Comparison of ENCODE assay signal across 21 cellular contexts in the genomic region with DNA sequence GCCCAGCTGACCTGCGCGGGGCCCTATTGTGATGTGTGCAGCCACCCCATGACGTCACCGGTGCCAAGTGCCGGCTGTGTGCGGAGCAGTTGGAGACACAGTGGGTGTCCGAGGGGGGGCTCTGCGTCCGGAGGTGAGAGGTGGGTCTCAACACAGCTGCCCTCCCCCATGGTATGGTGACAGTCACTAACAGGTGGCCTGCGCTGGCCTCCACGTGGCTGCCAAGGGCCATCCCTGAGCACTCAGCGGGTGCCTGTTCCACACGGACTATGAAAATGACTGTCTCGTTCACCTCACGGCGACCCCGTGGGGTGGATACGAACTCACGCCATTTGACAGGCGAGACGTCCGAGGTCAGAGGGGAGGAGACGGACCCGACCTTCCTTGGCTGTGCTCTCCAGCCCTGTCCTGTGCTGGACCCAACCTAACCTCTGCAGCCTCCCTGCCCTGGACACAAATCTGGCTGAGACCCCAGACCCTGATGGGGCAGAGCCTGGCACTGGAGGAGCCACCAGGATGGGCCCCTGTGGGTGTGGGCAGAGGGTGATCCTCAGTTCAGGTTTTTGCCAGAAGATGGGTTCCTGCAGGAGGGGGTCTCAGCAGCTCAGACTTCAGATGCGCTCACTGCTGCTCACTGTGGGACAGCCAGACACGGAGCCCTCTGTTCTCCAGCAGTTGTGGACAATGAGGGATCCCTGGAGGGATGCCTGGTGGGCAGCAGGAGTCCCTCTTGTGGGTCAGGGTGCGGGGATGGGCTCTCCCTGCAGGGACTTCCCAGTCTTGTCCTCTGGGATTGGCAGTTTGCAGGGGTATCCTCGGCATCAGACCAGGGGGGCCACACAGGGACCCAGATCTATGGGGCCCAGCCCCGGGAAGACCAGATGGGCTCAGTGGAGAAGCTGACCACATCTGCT. TPM values are rescaled to one million over a fixed set of nuclear protein-coding genes. Genes with fewer than 3 reads are reported as not detected.
DNase-seq lines count a peak whose midpoint lies in the region; ATAC-seq and TF ChIP-seq lines count a peak whose summit lies in the region.
"Had no signal": no experiment of that assay in that cellular context is flagged by ENCODE, and none has a peak within 500 bp of the region (broad histone marks: within the 10 kb centered on the region; RNA-seq: fewer than 3 reads in every experiment).

No MANE protein-coding gene starts in this region.

- no peak for DNase-seq in activated CD4-positive, alpha-beta T cell treated with anti-CD3 and anti-CD28 coated beads for 36 hours
- no peak for DNase-seq in activated CD4-positive, alpha-beta T cell treated with anti-CD3 and anti-CD28 coated beads for 1 hour
- DNase-seq in NCI-H345 treated with DMSO at 0.1 percent for 48 hours (lab: John Stamatoyannopoulos, UW; ENCODE audit: unreplicated experiment), result peak; percentile 6
- DNase-seq in gastrocnemius medialis, result peak in 1 of 2 donors; percentile 44
- no peak for DNase-seq in T-helper 9 cell
- DNase-seq in immature natural killer cell, result no peak
- DNase-seq: activated naive CD4-positive, alpha-beta T cell treated with anti-CD3 and anti-CD28 coated beads, Interleukin-2, amount 10 ng/mL, durations not matched to agents 7 days and 5 days; brain microvascular endothelial cell; CD4-positive, CD25-positive, alpha-beta regulatory T cell; kidney glomerular epithelial cell; mammary epithelial cell; NCI-H1930; NCI-H526 treated with DMSO at 0.1 percent for 48 hours had no signal

- peaks cover 0 to 21% of the 10 kb centered on the region in 2 donors for H3K36me3 ChIP-seq in gastrocnemius medialis

- no peak for TF ChIP-seq POLR2A in gastrocnemius medialis (IDR thresholded peaks at IDR 0.05)

- intact Hi-C loops in activated CD4-positive, alpha-beta T cell treated with anti-CD3 and anti-CD28 coated beads for 36 hours (cut with DNase I, micrococcal nuclease), result no loop called here
- intact Hi-C loops in gastrocnemius medialis (cut with DNase I; ENCODE audit: low total_unique reads), result no loop called here

- no peak overlapping the region for H3K27ac ChIP-seq in gastrocnemius medialis
- H3K27ac ChIP-seq: brain microvascular endothelial cell, thoracic aorta had no signal

- no peaks in the 10 kb centered on the region for H3K9me3 ChIP-seq in gastrocnemius medialis
- H3K9me3 ChIP-seq: thoracic aorta had no signal

- POLR2A ChIA-PET in activated CD4-positive, alpha-beta T cell treated with anti-CD3 and anti-CD28 coated beads for 36 hours (lab: Charles Lee), result no interaction called here

- H3K27me3 ChIP-seq in gastrocnemius medialis, result no peaks in the 10 kb centered on the region
- H3K27me3 ChIP-seq: brain microvascular endothelial cell had no signal

- no peaks in the 10 kb centered on the region for H3K27me3 Mint-ChIP-seq in activated CD4-positive, alpha-beta T cell treated with anti-CD3 and anti-CD28 coated beads for 36 hours
- peaks cover 0 to under 1% (median 0%) of the 10 kb centered on the region in 3 donors for H3K27me3 Mint-ChIP-seq in immature natural killer cell (ENCODE audit: low read depth in 3 of 3)
- H3K27me3 Mint-ChIP-seq: activated naive CD4-positive, alpha-beta T cell treated with anti-CD3 and anti-CD28 coated beads, Interleukin-2, amount 10 ng/mL, durations not matched to agents 7 days and 5 days; CD4-positive, CD25-positive, alpha-beta regulatory T cell; stimulated activated naive CD8-positive, alpha-beta T cell treated with anti-CD3 and anti-CD28 coated beads, Interleukin-15, Interleukin-2, amounts not matched to agents 100 ng/mL and 50 ng/mL, for 24 hours had no signal

- peak; percentile 12 for ATAC-seq in activated CD4-positive, alpha-beta T cell treated with anti-CD3 and anti-CD28 coated beads for 36 hours
- peak; percentile 6 for ATAC-seq in esophagus mucosa
- ATAC-seq in gastrocnemius medialis, result peak; percentile 35 to 69
- ATAC-seq in GM19463 (IDR thresholded peaks at IDR 0.05; ENCODE audit: unreplicated experiment), result no peak
- ATAC-seq: GM12878, WTC11 had no signal

- H3K36me3 Mint-ChIP-seq in activated CD4-positive, alpha-beta T cell treated with anti-CD3 and anti-CD28 coated beads for 36 hours (ENCODE audit: low read depth), result peaks cover 1% of the 10 kb centered on the region
- H3K36me3 Mint-ChIP-seq in immature natural killer cell, result no peaks in the 10 kb centered on the region

- no peak for TF ChIP-seq CTCF in gastrocnemius medialis (IDR thresholded peaks at IDR 0.05 in 4 of 5, conservative IDR thresholded peaks at IDR 0.05 in 1 of 5)

- no peak overlapping the region for H3K4me3 ChIP-seq in gastrocnemius medialis
- H3K4me3 ChIP-seq: GM12878, thoracic aorta had no signal

- in situ Hi-C loops in gastrocnemius medialis (cut with MboI; ENCODE audit: low sequenced_read_pairs in 4 of 4), result no loop called here

- no peaks in the 10 kb centered on the region for H3K9me3 Mint-ChIP-seq in activated CD4-positive, alpha-beta T cell treated with anti-CD3 and anti-CD28 coated beads for 36 hours (ENCODE audit: low read depth)
- no peaks in the 10 kb centered on the region for H3K9me3 Mint-ChIP-seq in immature natural killer cell
- H3K9me3 Mint-ChIP-seq: activated naive CD4-positive, alpha-beta T cell treated with anti-CD3 and anti-CD28 coated beads, Interleukin-2, amount 10 ng/mL, durations not matched to agents 7 days and 5 days; CD4-positive, CD25-positive, alpha-beta regulatory T cell; neural crest cell; stimulated activated naive CD8-positive, alpha-beta T cell treated with anti-CD3 and anti-CD28 coated beads, Interleukin-15, Interleukin-2, amounts not matched to agents 100 ng/mL and 50 ng/mL, for 24 hours had no signal

- H3K4me1 ChIP-seq in gastrocnemius medialis, result peaks cover 13 to 18% of the 10 kb centered on the region in 2 donors

- H3K4me3 Mint-ChIP-seq in activated CD4-positive, alpha-beta T cell treated with anti-CD3 and anti-CD28 coated beads for 36 hours, result no peak overlapping the region
- no peak overlapping the region for H3K4me3 Mint-ChIP-seq in immature natural killer cell
- H3K4me3 Mint-ChIP-seq: activated naive CD4-positive, alpha-beta T cell treated with anti-CD3 and anti-CD28 coated beads, Interleukin-2, amount 10 ng/mL, durations not matched to agents 7 days and 5 days; stimulated activated naive CD8-positive, alpha-beta T cell treated with anti-CD3 and anti-CD28 coated beads, Interleukin-15, Interleukin-2, amounts not matched to agents 100 ng/mL and 50 ng/mL, for 24 hours; WTC11 had no signal

- no peak overlapping the region for H3K27ac Mint-ChIP-seq in activated CD4-positive, alpha-beta T cell treated with anti-CD3 and anti-CD28 coated beads for 36 hours
- no peak overlapping the region for H3K27ac Mint-ChIP-seq in immature natural killer cell
- H3K27ac Mint-ChIP-seq: activated naive CD4-positive, alpha-beta T cell treated with anti-CD3 and anti-CD28 coated beads, Interleukin-2, amount 10 ng/mL, durations not matched to agents 7 days and 5 days; CD4-positive, CD25-positive, alpha-beta regulatory T cell; stimulated activated naive CD8-positive, alpha-beta T cell treated with anti-CD3 and anti-CD28 coated beads, Interleukin-15, Interleukin-2, amounts not matched to agents 100 ng/mL and 50 ng/mL, for 24 hours; WTC11 had no signal

- H3K4me1 Mint-ChIP-seq in activated CD4-positive, alpha-beta T cell treated with anti-CD3 and anti-CD28 coated beads for 36 hours, result peaks cover 3% of the 10 kb centered on the region
- peaks cover 0 to 2% of the 10 kb centered on the region in 2 donors for H3K4me1 Mint-ChIP-seq in immature natural killer cell
- H3K4me1 Mint-ChIP-seq: neural crest cell, WTC11 had no signal

- CTCF ChIA-PET in activated CD4-positive, alpha-beta T cell treated with anti-CD3 and anti-CD28 coated beads for 36 hours (lab: Charles Lee), result no interaction called here

RNA-seq across cellular contexts. Expression of a gene that starts 6.3 kb away (rescaled TPM):
- total RNA-seq in activated CD4-positive, alpha-beta T cell treated with anti-CD3 and anti-CD28 coated beads for 36 hours, result 10 to 100 TPM; 26.8 to 41.9 TPM
- 118 TPM for total RNA-seq in esophagus mucosa
- 10 to 100 TPM; 17.1 to 50.0 (median 37.6) TPM for total RNA-seq in gastrocnemius medialis
- 10 to 100 TPM; 16.7 to 26.8 (median 18.6) TPM for polyA plus RNA-seq in immature natural killer cell

RNA-seq across cellular contexts. Expression of a gene that starts 8.3 kb away (rescaled TPM):
- total RNA-seq in activated CD4-positive, alpha-beta T cell treated with anti-CD3 and anti-CD28 coated beads for 36 hours, result under 1 TPM; 0.96 to 0.98 TPM
- total RNA-seq in esophagus mucosa (1.3 TPM), gastrocnemius medialis (under 1 TPM in 2 of 4 donors, not detected in 2; 0.29 to 0.36 TPM)
- under 1 TPM in 2 of 3 donors, not detected in 1; 0.27 to 0.89 TPM for polyA plus RNA-seq in immature natural killer cell

RNA-seq across cellular contexts. Expression of a gene that starts 22.0 kb away (rescaled TPM):
- 100 to 1,000 TPM; 111 to 116 TPM for total RNA-seq in activated CD4-positive, alpha-beta T cell treated with anti-CD3 and anti-CD28 coated beads for 36 hours
- total RNA-seq in esophagus mucosa (152 TPM), gastrocnemius medialis (100 to 1,000 TPM; 138 to 197 (median 159) TPM)
- polyA plus RNA-seq in immature natural killer cell, result 100 to 1,000 TPM; 164 to 180 (median 168) TPM

RNA-seq across cellular contexts. Expression of a gene that starts 31.5 kb away (rescaled TPM):
- total RNA-seq in activated CD4-positive, alpha-beta T cell treated with anti-CD3 and anti-CD28 coated beads for 36 hours, result 1 to 10 TPM; 2.7 to 4.9 TPM
- total RNA-seq in esophagus mucosa, result 3.0 TPM
- total RNA-seq in gastrocnemius medialis, result 1 to 10 TPM in 1 of 4 donors, under 1 TPM in 1, not detected in 2; 0.13 to 1.5 TPM
- polyA plus RNA-seq in immature natural killer cell, result under 1 TPM; 0.54 to 0.95 (median 0.66) TPM
- total RNA-seq: cerebellum had no signal

RNA-seq across cellular contexts. Expression of a gene that starts 31.7 kb away (rescaled TPM):
- total RNA-seq in activated CD4-positive, alpha-beta T cell treated with anti-CD3 and anti-CD28 coated beads for 36 hours, result 10 to 100 TPM; 16.8 TPM
- total RNA-seq in esophagus mucosa (19.6 TPM), gastrocnemius medialis (1 to 10 TPM in 1 of 4 donors, under 1 TPM in 3; 0.56 to 2.4 (median 0.70) TPM)
- 10 to 100 TPM; 20.3 to 31.9 (median 31.5) TPM for polyA plus RNA-seq in immature natural killer cell
